Comparison of ENCODE assay signal across 9 cellular contexts in the genomic region with DNA sequence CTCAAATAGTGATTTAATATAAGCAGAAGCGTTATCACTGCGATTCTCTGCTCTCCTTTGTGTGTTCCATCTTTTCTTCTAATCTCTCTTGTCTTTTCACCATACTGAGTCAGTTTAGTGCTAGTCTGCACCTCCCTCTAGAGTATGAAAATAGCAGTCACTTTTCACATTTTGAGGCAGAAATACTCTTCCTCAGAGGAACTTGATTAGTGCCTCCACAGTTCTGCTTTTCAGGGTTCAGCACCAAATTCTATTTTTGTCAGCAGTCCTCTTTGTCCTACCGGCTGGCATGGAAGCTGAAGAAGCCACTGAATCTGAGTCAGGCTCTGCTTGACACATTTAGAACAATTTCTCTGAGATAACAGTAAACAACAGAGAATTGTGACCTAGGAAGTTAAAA. TPM values are rescaled to one million over a fixed set of nuclear protein-coding genes. Genes with fewer than 3 reads are reported as not detected.
DNase-seq lines count a peak whose midpoint lies in the region; ATAC-seq and TF ChIP-seq lines count a peak whose summit lies in the region.
"Had no signal": no experiment of that assay in that cellular context is flagged by ENCODE, and none has a peak within 500 bp of the region (broad histone marks: within the 10 kb centered on the region; RNA-seq: fewer than 3 reads in every experiment).

No MANE protein-coding gene starts in this region.

- H3K9me3 ChIP-seq in WERI-Rb-1 (ENCODE audit: severe bottlenecking), result no peaks in the 10 kb centered on the region

- H3K27me3 ChIP-seq in WERI-Rb-1 (ENCODE audit: insufficient read depth, low read depth, severe bottlenecking), result no peaks in the 10 kb centered on the region

- H3K36me3 ChIP-seq in WERI-Rb-1, result no peaks in the 10 kb centered on the region

- 0 out of 3 replicates have a peak, but pooled peaks have one; percentile 14 for TF ChIP-seq CTCF in GM12872 (IDR thresholded peaks at IDR 0.05; ENCODE audit: insufficient read depth, low read depth, low read length)
- TF ChIP-seq CTCF in LNCAP (IDR thresholded peaks at IDR 0.05), result peak; percentile 35; the same call in 1 of the 2 replicates
- TF ChIP-seq CTCF in WERI-Rb-1 (IDR thresholded peaks at IDR 0.05; ENCODE audit: low read depth, low read length), result peak; percentile 21; the same call in 1 of the 2 replicates

- no peak overlapping the region for H3K27ac ChIP-seq in WERI-Rb-1
- H3K27ac ChIP-seq: epithelial cell of prostate had no signal

- no peak overlapping the region for H3K4me3 ChIP-seq in WERI-Rb-1 (ENCODE audit: low read depth, low read length)

- DNase-seq in WERI-Rb-1, result no peak
- DNase-seq in myocyte (ENCODE audit: low read depth), result peak; percentile 31
- DNase-seq in NCI-H524 treated with DMSO at 0.1 percent for 48 hours (lab: John Stamatoyannopoulos, UW), result no peak
- DNase-seq in stimulated activated CD4-positive, alpha-beta T cell treated with anti-CD3 and anti-CD28 coated beads, Interleukin-4, amount 100 ng/mL, for 1 hour, result no peak
- DNase-seq in NK-92 (lab: John Stamatoyannopoulos, UW; ENCODE audit: unreplicated experiment), result no peak

- no peak for ATAC-seq in HG03378 (IDR thresholded peaks at IDR 0.05; ENCODE audit: unreplicated experiment)

RNA-seq across cellular contexts. Expression of a gene that starts 49.7 kb away (rescaled TPM):
- 59.6 and 64.9 TPM in 2 replicates for total RNA-seq in myocyte
- polyA plus RNA-seq in myocyte (2012), result 21.7 TPM
